ENCODE assay signal across 21 cellular contexts in genomic region chr12:108975024-108975593, GRCh38.
"Had no signal": no experiment of that assay in that cellular context is flagged by ENCODE, and none has a peak within 500 bp of the region (broad histone marks: within the 10 kb centered on the region; RNA-seq: fewer than 3 reads in every experiment).

No MANE protein-coding gene starts in this region.

- H3K27me3 ChIP-seq: neural progenitor cell, tibial nerve had no signal

- H3K4me1 ChIP-seq: left ventricle myocardium inferior, tibial nerve had no signal

- ATAC-seq: activated naive CD8-positive, alpha-beta T cell treated with anti-CD3 and anti-CD28 coated beads, Interleukin-2, amount 50 U/mL, for 24 hours; effector memory CD8-positive, alpha-beta T cell; natural killer cell; right cardiac atrium; T-cell had no signal

- H3K9ac ChIP-seq: neural progenitor cell had no signal

- H2AFZ ChIP-seq: neural progenitor cell had no signal

- H3K36me3 ChIP-seq: left ventricle myocardium inferior, neural progenitor cell, tibial nerve had no signal

- H3K4me3 ChIP-seq: coronary artery, left ventricle myocardium inferior, lung, neural progenitor cell, tibial nerve had no signal

- H3K4me2 ChIP-seq: neural progenitor cell had no signal

- DNase-seq: activated CD4-positive, alpha-beta memory T cell treated with anti-CD3 and anti-CD28 coated beads for 36 hours; activated CD4-positive, alpha-beta T cell treated with anti-CD3 and anti-CD28 coated beads for 48 hours; activated CD8-positive, alpha-beta memory T cell treated with anti-CD3 and anti-CD28 coated beads, Interleukin-2, amount 50 U/mL, for 4 hours; activated gamma-delta T cell; activated naive CD8-positive, alpha-beta T cell treated with anti-CD3 and anti-CD28 coated beads, Interleukin-2, amount 50 U/mL, for 24 hours; activated T-cell treated with anti-CD3 and anti-CD28 coated beads, Interleukin-2, amount 50 U/mL, for 1 hour; cerebellar nuclear complex; effector memory CD8-positive, alpha-beta T cell; foreskin fibroblast; left ventricle myocardium inferior; mesendoderm; natural killer cell; occipital lobe; right cardiac atrium; stimulated activated CD4-positive, alpha-beta T cell treated with anti-CD3 and anti-CD28 coated beads, Interleukin-2, amount 100 ng/mL, for 48 hours; stimulated activated naive CD4-positive, alpha-beta T cell treated with Interleukin-2 at 50 U/mL for 16 hours; T-cell had no signal

- H3K9me3 ChIP-seq: left ventricle myocardium inferior, tibial nerve had no signal
